26 cellular contexts compared by ENCODE assay signal in genomic region chrX:33357606-33358005, GRCh38.
DNase-seq lines count a peak whose midpoint lies in the region; ATAC-seq, FAIRE-seq and TF ChIP-seq lines count a peak whose summit lies in the region.
"Had no signal": no experiment of that assay in that cellular context is flagged by ENCODE, and none has a peak within 500 bp of the region (broad histone marks: within the 10 kb centered on the region; RNA-seq: fewer than 3 reads in every experiment).

No MANE protein-coding gene starts in this region.

- H4K8ac ChIP-seq in H1 (ENCODE audit: extremely low read depth, insufficient read depth, low read length) = peak overlapping the region; percentile 5; the same call in 1 of the 2 replicates

- H3K27ac ChIP-seq in H1 (ENCODE audit: low read depth, low read length) = no peak overlapping the region
- H3K27ac ChIP-seq: A549; BLaER1 treated with 17β-estradiol and CSF1 and Interleukin-3, amounts not matched to agents 10 nM and 100 nM; GM23248 had no signal

- POLR2A ChIA-PET in H1 (lab: Charles Lee; ENCODE audit: partially characterized antibody) = no interaction called here

- no peak overlapping the region for H2BK20ac ChIP-seq in H1 (ENCODE audit: low read length)

- no peak overlapping the region for H4K5ac ChIP-seq in H1 (ENCODE audit: insufficient read length, low read depth, low read length)

- no peak overlapping the region for H4K91ac ChIP-seq in H1 (replicated peaks; ENCODE audit: insufficient read length, low read length)

- H2BK12ac ChIP-seq in H1 (ENCODE audit: low read depth, low read length) = no peak overlapping the region

- no peak overlapping the region for H3K4me3 ChIP-seq in H1 (ENCODE audit: extremely low read depth in 1 of 4, insufficient read depth in 2 of 4, low read depth in 3 of 4, low read length in 4 of 4)
- H3K4me3 ChIP-seq: A549; BLaER1 treated with 17β-estradiol and CSF1 and Interleukin-3, amounts not matched to agents 10 nM and 100 nM; GM12878; GM23248 had no signal

- H3K9me3 ChIP-seq in H1 (ENCODE audit: insufficient read depth in 2 of 2, low read depth in 1 of 2, low read length in 1 of 2) = no peaks in the 10 kb centered on the region
- H3K9me3 ChIP-seq: A549; BE2C; BLaER1 treated with 17β-estradiol and CSF1 and Interleukin-3, amounts not matched to agents 10 nM and 100 nM had no signal

- no peak overlapping the region for H2AFZ ChIP-seq in H1 (ENCODE audit: low read length)
- H2AFZ ChIP-seq: GM23248 had no signal

- no peak overlapping the region for H3K18ac ChIP-seq in H1 (ENCODE audit: extremely low read depth, low read length)

- intact Hi-C loops in Right ventricle myocardium superior (cut with DNase I) = no loop called here
- intact Hi-C loops in cardiac septum (cut with DNase I) = no loop called here

- H3K4me1 Mint-ChIP-seq in osteocyte (ENCODE audit: unreplicated experiment) = no peaks in the 10 kb centered on the region
- H3K4me1 Mint-ChIP-seq: CD14-positive monocyte; CD8-positive, alpha-beta memory T cell; H9 had no signal

- no peaks in the 10 kb centered on the region for H3K27me3 ChIP-seq in H1 (replicated peaks in 1 of 4; ENCODE audit: control insufficient read depth in 3 of 4, extremely low read depth in 1 of 4, insufficient read depth in 3 of 4, low read length in 3 of 4)
- H3K27me3 ChIP-seq: BE2C had no signal

- no peak overlapping the region for H2BK5ac ChIP-seq in H1 (ENCODE audit: low read depth, low read length)

- H3K9me3 Mint-ChIP-seq in osteocyte (ENCODE audit: unreplicated experiment) = no peaks in the 10 kb centered on the region

- CTCF ChIA-PET in H1 (lab: Charles Lee; ENCODE audit: partially characterized antibody) = interaction anchor here (0.6 kb wide), 1 partner anchor 12 kb away, joined by 3 read pairs; no protein-coding TSS in a partner anchor

- TF ChIP-seq RAD21 in H1 (IDR thresholded peaks at IDR 0.05 in 1 of 2, conservative IDR thresholded peaks at IDR 0.05 in 1 of 2; ENCODE audit: low read depth in 2 of 2, low read length in 2 of 2) = no peak

- no peak overlapping the region for H3K56ac ChIP-seq in H1 (replicated peaks; ENCODE audit: insufficient read length, low read depth, low read length)

- no peak overlapping the region for H3K14ac ChIP-seq in H1 (ENCODE audit: insufficient read length)

- no peaks in the 10 kb centered on the region for H3K79me2 ChIP-seq in H1 (ENCODE audit: control insufficient read depth in 1 of 2, insufficient read depth in 2 of 2, low read length in 2 of 2)

- no peaks in the 10 kb centered on the region for H3K79me1 ChIP-seq in H1 (ENCODE audit: low read depth, low read length)

- DNase-seq in Right ventricle myocardium superior (peak; percentile 41), cardiac septum (ENCODE audit: low spot score) (no peak), H1 (ENCODE audit: low read depth in 1 of 2, low spot score in 2 of 2) (no peak), islet precursor cell (peak; percentile 42), osteocyte (ENCODE audit: extremely low spot score, unreplicated experiment) (peak; percentile 62)
- no peak for DNase-seq in activated CD4-positive, alpha-beta T cell treated with anti-CD3 and anti-CD28 coated beads, Interleukin-2, amount 50 U/mL, for 4 hours
- DNase-seq: 8988T; ACHN; AML-193; BE2C; CD4-positive, alpha-beta T cell; CD8-positive, alpha-beta memory T cell; DMS 273 treated with DMSO at 0.1 percent for 48 hours; DMS79; EL; GDM1; GM23248; H9 had no signal

- TF ChIP-seq POLR2A in H1 (IDR thresholded peaks at IDR 0.05; ENCODE audit: control extremely low read depth in 1 of 2, low read depth in 2 of 2, low read length in 2 of 2) = no peak

- H3K4me3 Mint-ChIP-seq in osteocyte (ENCODE audit: unreplicated experiment) = no peak overlapping the region
- H3K4me3 Mint-ChIP-seq: CD14-positive monocyte; CD4-positive, alpha-beta T cell; CD8-positive, alpha-beta memory T cell; H9 had no signal

- H3K4me2 ChIP-seq in H1 (ENCODE audit: insufficient read depth in 1 of 2, low read depth in 2 of 2, low read length in 2 of 2) = no peak overlapping the region
- H3K4me2 ChIP-seq: A549; BLaER1 treated with 17β-estradiol and CSF1 and Interleukin-3, amounts not matched to agents 10 nM and 100 nM had no signal

- no peak overlapping the region for H3K4ac ChIP-seq in H1 (replicated peaks; ENCODE audit: insufficient read length, low read depth, low read length)

- no peaks in the 10 kb centered on the region for H3K36me3 ChIP-seq in H1 (ENCODE audit: control insufficient read depth in 2 of 4, insufficient read depth in 4 of 4, low read length in 3 of 4)
- H3K36me3 ChIP-seq: BE2C; BLaER1 treated with 17β-estradiol and CSF1 and Interleukin-3, amounts not matched to agents 10 nM and 100 nM had no signal

- peaks cover 10% of the 10 kb centered on the region for H3K27me3 Mint-ChIP-seq in osteocyte (ENCODE audit: unreplicated experiment)
- H3K27me3 Mint-ChIP-seq: CD4-positive, alpha-beta T cell had no signal

- H3K4me1 ChIP-seq in H1 (replicated peaks in 1 of 4; ENCODE audit: control insufficient read depth in 3 of 4, insufficient read depth in 4 of 4, low read length in 3 of 4) = no peaks in the 10 kb centered on the region
- H3K4me1 ChIP-seq: A549; BE2C; BLaER1 treated with 17β-estradiol and CSF1 and Interleukin-3, amounts not matched to agents 10 nM and 100 nM had no signal

- no peaks in the 10 kb centered on the region for H4K20me1 ChIP-seq in H1 (replicated peaks in 1 of 2; ENCODE audit: control insufficient read depth in 1 of 2, insufficient read depth in 2 of 2, low read length in 2 of 2)

- H2BK120ac ChIP-seq in H1 (replicated peaks; ENCODE audit: low read depth, low read length) = no peak overlapping the region

- 94% methylated on average over 2 of the region's 3 CpGs; no CpG with 5 or more reads in 1 of the 2 experiments for WGBS in H1 (ENCODE audit: extremely low coverage in 1 of 2, insufficient coverage in 1 of 2, insufficient read length in 1 of 2, insufficient replicate concordance in 2 of 2, low coverage in 1 of 2, low lambda C conversion rate in 2 of 2, missing lambda C conversion rate in 1 of 2), 2 experiments

- H2BK15ac ChIP-seq in H1 (ENCODE audit: low read length) = no peak overlapping the region

- no peaks in the 10 kb centered on the region for H3K23me2 ChIP-seq in H1 (ENCODE audit: low read depth, low read length)

- H3K9ac ChIP-seq in H1 (replicated peaks in 1 of 4; ENCODE audit: extremely low read depth in 1 of 4, low read depth in 3 of 4, low read length in 3 of 4) = no peak overlapping the region
- H3K9ac ChIP-seq: BLaER1 treated with 17β-estradiol and CSF1 and Interleukin-3, amounts not matched to agents 10 nM and 100 nM; GM23248 had no signal

- no peak for TF ChIP-seq EP300 in H1 (IDR thresholded peaks at IDR 0.05; ENCODE audit: borderline replicate concordance in 1 of 2, low read depth in 2 of 2, low read length in 2 of 2)

- H3K23ac ChIP-seq in H1 (ENCODE audit: insufficient read length) = no peak overlapping the region

- H3K27ac Mint-ChIP-seq in osteocyte (ENCODE audit: unreplicated experiment) = no peak overlapping the region
- H3K27ac Mint-ChIP-seq: CD14-positive monocyte; CD4-positive, alpha-beta T cell; CD8-positive, alpha-beta memory T cell; H9 had no signal

- no peak for FAIRE-seq in H1 (lab: Jason Lieb, UNC)
- FAIRE-seq: A549, D721Med, GM12878, GM19239 had no signal

- no peaks in the 10 kb centered on the region for H3K36me3 Mint-ChIP-seq in osteocyte (ENCODE audit: unreplicated experiment)
- H3K36me3 Mint-ChIP-seq: CD14-positive monocyte; CD8-positive, alpha-beta memory T cell had no signal

- ATAC-seq in Right ventricle myocardium superior (ENCODE audit: poor library complexity) (peak; percentile 83), HG03025 (IDR thresholded peaks at IDR 0.05; ENCODE audit: low FRiP score, unreplicated experiment) (no peak)
- ATAC-seq: A549, GM12878, HCT116 had no signal

- no peak overlapping the region for H2AK5ac ChIP-seq in H1 (ENCODE audit: low read depth, low read length)

- TF ChIP-seq CTCF in H1 (IDR thresholded peaks at IDR 0.05; ENCODE audit: control extremely low read depth in 1 of 3, insufficient read depth in 1 of 3, low read depth in 1 of 3, low read length in 3 of 3) (no peak), osteocyte (IDR thresholded peaks at IDR 0.05) (no peak)

TF ChIP-seq in H1, 55 proteins besides CTCF, POLR2A, EP300 and RAD21:
- no peak for TF ChIP-seq RBBP5 (IDR thresholded peaks at IDR 0.05; ENCODE audit: borderline replicate concordance, low read depth, low read length)
- no peak for TF ChIP-seq TAF7 (optimal IDR thresholded peaks at IDR 0.05; ENCODE audit: borderline replicate concordance, low read depth, low read length)
- no peak for TF ChIP-seq POU5F1 (IDR thresholded peaks at IDR 0.05; ENCODE audit: low read depth, low read length)
- TF ChIP-seq SIX5 (IDR thresholded peaks at IDR 0.05; ENCODE audit: low read depth, low read length) = no peak
- TF ChIP-seq SIRT6 (IDR thresholded peaks at IDR 0.05; ENCODE audit: low read length) = no peak
- no peak for TF ChIP-seq CEBPB (IDR thresholded peaks at IDR 0.05; ENCODE audit: low read depth, low read length)
- no peak for TF ChIP-seq PHF8 (conservative IDR thresholded peaks at IDR 0.05; ENCODE audit: low read depth, low read length)
- no peak for TF ChIP-seq ATF3 (IDR thresholded peaks at IDR 0.05; ENCODE audit: insufficient read depth, low read depth, low read length)
- no peak for TF ChIP-seq HDAC2 (IDR thresholded peaks at IDR 0.05; ENCODE audit: borderline replicate concordance in 1 of 2, low read depth in 2 of 2, low read length in 2 of 2)
- no peak for TF ChIP-seq FOSL1 (IDR thresholded peaks at IDR 0.05; ENCODE audit: insufficient read depth, low read depth, low read length)
- no peak for TF ChIP-seq RXRA (IDR thresholded peaks at IDR 0.05; ENCODE audit: insufficient read depth, low read depth, low read length)
- TF ChIP-seq GABPA (IDR thresholded peaks at IDR 0.05; ENCODE audit: borderline replicate concordance, insufficient read depth, low read length) = no peak

Comparison
In these comparisons a context has a peak if more than half of its experiments do, and no peak if none do; other contexts are left out.
1. DNase-seq: peak in Right ventricle myocardium superior (single experiment), islet precursor cell (single experiment) and osteocyte (single experiment); none in cardiac septum (single experiment), H1 (0 of 2) and activated CD4-positive, alpha-beta T cell treated with anti-CD3 and anti-CD28 coated beads, Interleukin-2, amount 50 U/mL, for 4 hours (0 of 2).